In genomic region chr6:41682056-41682477, GRCh38 we compare ENCODE assay signal across 8 cellular contexts. TPM values are rescaled to one million over a fixed set of nuclear protein-coding genes. Genes with fewer than 3 reads are reported as not detected.
A peak's percentile ranks its signal among the peaks of the same experiment; 100 is the strongest.
DNase-seq lines count a peak whose midpoint lies in the region; TF ChIP-seq lines count a peak whose summit lies in the region.

No MANE protein-coding gene starts in this region.

- no peak overlapping the region for H3K4me2 ChIP-seq in OCI-LY1 (ENCODE audit: low read length)

- H3F3A ChIP-seq in OCI-LY1 (ENCODE audit: insufficient read depth, low read length), result no peaks in the 10 kb centered on the region

- H3K9me3 ChIP-seq in HUES48 (ENCODE audit: control insufficient read depth, insufficient read depth, low read length) (no peaks in the 10 kb centered on the region), OCI-LY1 (ENCODE audit: low read length) (no peaks in the 10 kb centered on the region)

- H4K20me1 ChIP-seq in OCI-LY1 (ENCODE audit: insufficient read depth, low read length), result no peaks in the 10 kb centered on the region

- H3K4me1 ChIP-seq in HUES48 (ENCODE audit: control insufficient read depth, insufficient read depth, low read length) (peaks cover 36% of the 10 kb centered on the region), OCI-LY1 (ENCODE audit: insufficient read depth, low read length, severe bottlenecking) (peaks cover 16% of the 10 kb centered on the region)

- no peaks in the 10 kb centered on the region for H3K36me3 ChIP-seq in HUES48 (ENCODE audit: control insufficient read depth, insufficient read depth, low read length)
- H3K36me3 ChIP-seq in OCI-LY1 (ENCODE audit: insufficient read depth, low read length), result 0 out of 2 replicates have a peak, but pooled peaks cover 7% of the 10 kb centered on the region

- H3K27me3 ChIP-seq in HUES48 (ENCODE audit: control insufficient read depth, insufficient read depth, low read length) (peaks cover 4% of the 10 kb centered on the region), OCI-LY1 (ENCODE audit: insufficient read depth, low read length) (0 out of 2 replicates have a peak, but pooled peaks cover 7% of the 10 kb centered on the region)

- H3K27ac ChIP-seq in HUES48 (ENCODE audit: low read depth, low read length) (peak overlapping the region; percentile 51), OCI-LY1 (ENCODE audit: low read depth, low read length, poor library complexity, severe bottlenecking) (no peak overlapping the region)

- no peak overlapping the region for H3K9ac ChIP-seq in HUES48 (ENCODE audit: low read depth, low read length)
- H3K9ac ChIP-seq in OCI-LY1 (ENCODE audit: low read length), result no peak overlapping the region

- no peak overlapping the region for H2AFZ ChIP-seq in OCI-LY1 (ENCODE audit: low read length)

- no peaks in the 10 kb centered on the region for H3K9me2 ChIP-seq in OCI-LY1 (ENCODE audit: low read depth, low read length)

- H3K79me2 ChIP-seq in OCI-LY1 (ENCODE audit: insufficient read depth, low read length), result no peaks in the 10 kb centered on the region

- DNase-seq in NK-92 treated with Interleukin-12 subunit alpha and Interleukin-12 subunit beta, amount 100 ng/mL, for 24 hours (lab: John Stamatoyannopoulos, UW), result peak; percentile 66
- DNase-seq in NK-92 (lab: John Stamatoyannopoulos, UW; ENCODE audit: unreplicated experiment) (no peak), epidermal melanocyte (ENCODE audit: insufficient read length, low spot score) (peak; percentile 96), myocyte (ENCODE audit: low read depth) (peak; percentile 86)
- peak; percentile 23 for DNase-seq in activated CD8-positive, alpha-beta memory T cell treated with anti-CD3 and anti-CD28 coated beads, Interleukin-2, amount 50 U/mL, for 24 hours (ENCODE audit: extremely low read depth)
- DNase-seq in stimulated activated CD8-positive, alpha-beta memory T cell treated with anti-CD3 and anti-CD28 coated beads, Interleukin-4, amount 100 ng/mL, for 48 hours, result peak; percentile 81

- peak; percentile 82 for TF ChIP-seq CTCF in OCI-LY1 (IDR thresholded peaks at IDR 0.05; ENCODE audit: low read length)

- H3K4me3 ChIP-seq in HUES48 (ENCODE audit: low read depth, low read length) (no peak overlapping the region), OCI-LY1 (ENCODE audit: low read depth, low read length, poor library complexity, severe bottlenecking) (no peak overlapping the region)

RNA-seq across cellular contexts. Expression of gene MDFI, which starts 43.8 kb away (rescaled TPM):
- not detected in 2 replicates for total RNA-seq in myocyte
- 0.10 TPM for polyA plus RNA-seq in myocyte (2012)

RNA-seq across cellular contexts. Expression of gene TFEB, which starts 53.3 kb away (rescaled TPM):
- 6.4 and 10.6 TPM in 2 replicates for total RNA-seq in myocyte
- 13.6 TPM for polyA plus RNA-seq in myocyte (2012)
